In the genomic region with DNA sequence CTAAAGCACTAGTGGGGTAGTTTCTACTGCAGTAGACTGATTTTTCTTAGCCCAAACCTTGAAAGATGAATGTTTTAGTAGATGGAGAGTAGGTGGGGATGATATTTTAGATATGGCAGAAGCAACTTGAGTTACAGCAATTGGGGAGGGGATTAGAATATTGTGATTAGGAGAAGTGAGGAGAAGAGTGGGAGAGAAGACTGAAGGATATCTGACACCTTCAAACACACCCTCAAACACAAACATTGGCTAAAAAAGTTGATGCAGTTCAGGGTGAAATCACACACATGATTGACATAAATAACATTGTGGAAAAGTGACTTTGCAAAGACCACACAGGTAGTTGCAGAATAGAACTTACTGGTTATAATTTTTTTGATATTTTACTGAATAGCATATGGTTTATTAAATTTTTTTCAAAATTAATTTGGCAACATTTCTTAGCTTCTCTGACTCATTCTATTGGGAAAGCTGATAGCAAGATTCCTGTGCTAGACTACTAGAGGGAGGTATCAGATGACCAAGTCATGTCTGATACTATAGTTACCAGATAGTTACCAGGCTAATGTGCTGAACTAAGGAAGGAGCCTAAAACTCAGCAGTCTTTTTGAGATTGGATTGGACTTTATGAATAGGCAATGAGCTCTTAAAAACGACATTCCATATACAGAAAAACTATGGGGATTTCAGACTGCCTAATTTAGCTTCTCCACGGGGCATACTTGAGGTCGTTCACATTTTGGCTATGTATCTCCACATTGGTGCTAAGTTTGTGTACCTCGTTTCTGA, we compare ENCODE assay signal across 13 cellular contexts.
DNase-seq lines count a peak whose midpoint lies in the region; ATAC-seq, FAIRE-seq and TF ChIP-seq lines count a peak whose summit lies in the region.
"Had no signal": no experiment of that assay in that cellular context is flagged by ENCODE, and none has a peak within 500 bp of the region (broad histone marks: within the 10 kb centered on the region; RNA-seq: fewer than 3 reads in every experiment).

No MANE protein-coding gene starts in this region.

- no peak for FAIRE-seq in bronchial epithelial cell (lab: Jason Lieb, UNC)

- no peak for ATAC-seq in natural killer cell treated with Interleukin-12 subunit alpha and Interleukin-12 subunit beta and Interleukin-15 and Interleukin-18, amount 100 ng/mL, for 72 hours
- no peak for ATAC-seq in HG02759 (IDR thresholded peaks at IDR 0.05; ENCODE audit: unreplicated experiment)
- ATAC-seq: Right ventricle myocardium inferior had no signal

- no peak for TF ChIP-seq POLR2A in esophagus muscularis mucosa (IDR thresholded peaks at IDR 0.05; ENCODE audit: low read depth)

- H3K36me3 Mint-ChIP-seq in IgD-negative memory B cell = peaks cover 4% of the 10 kb centered on the region
- peaks cover 12% of the 10 kb centered on the region for H3K36me3 Mint-ChIP-seq in natural killer cell treated with Interleukin-12 subunit alpha and Interleukin-12 subunit beta and Interleukin-15 and Interleukin-18, amount 100 ng/mL, for 72 hours

- peak; percentile 39 for DNase-seq in EL
- peak; percentile 81 for DNase-seq in bronchial epithelial cell (ENCODE audit: low read depth)
- no peak for DNase-seq in natural killer cell treated with Interleukin-12 subunit alpha and Interleukin-12 subunit beta and Interleukin-15 and Interleukin-18, amount 100 ng/mL, for 72 hours (ENCODE audit: low spot score)
- no peak for DNase-seq in HAP-1 (ENCODE audit: low spot score in 2 of 2)
- no peak for DNase-seq in esophagus muscularis mucosa (ENCODE audit: extremely low spot score)
- DNase-seq: activated naive CD8-positive, alpha-beta T cell treated with anti-CD3 and anti-CD28 coated beads, Interleukin-2, amount 10 ng/mL, durations not matched to agents 7 days and 5 days; left ventricle myocardium inferior; NCI-H2081 had no signal

- intact Hi-C loops in esophagus muscularis mucosa (cut with DNase I) = no loop called here

- WGBS in esophagus muscularis mucosa = 84% methylated on average over 4 of the region's 4 CpGs

- H3K9me3 ChIP-seq in HAP-1 (no peaks in the 10 kb centered on the region), esophagus muscularis mucosa (no peaks in the 10 kb centered on the region)
- H3K9me3 ChIP-seq: left ventricle myocardium inferior, right atrium auricular region, vagina had no signal

- no peaks in the 10 kb centered on the region for H3K27me3 Mint-ChIP-seq in IgD-negative memory B cell
- H3K27me3 Mint-ChIP-seq in natural killer cell treated with Interleukin-12 subunit alpha and Interleukin-12 subunit beta and Interleukin-15 and Interleukin-18, amount 100 ng/mL, for 72 hours = no peaks in the 10 kb centered on the region
- H3K27me3 Mint-ChIP-seq: activated naive CD8-positive, alpha-beta T cell treated with anti-CD3 and anti-CD28 coated beads, Interleukin-2, amount 10 ng/mL, durations not matched to agents 7 days and 5 days had no signal

- in situ Hi-C loops in HAP-1 (cut with MboI; ENCODE audit: low sequenced_read_pairs) = no loop called here

- peaks cover 7 to 13% (median 11%) of the 10 kb centered on the region in 3 donors for H3K4me1 Mint-ChIP-seq in IgD-negative memory B cell
- H3K4me1 Mint-ChIP-seq in natural killer cell treated with Interleukin-12 subunit alpha and Interleukin-12 subunit beta and Interleukin-15 and Interleukin-18, amount 100 ng/mL, for 72 hours (ENCODE audit: low read depth in 2 of 2) = peaks cover 11 to 18% of the 10 kb centered on the region in 2 donors

- peak overlapping the region in 2 of 3 donors; percentile 11 to 94 for H3K27ac Mint-ChIP-seq in IgD-negative memory B cell
- peak overlapping the region; percentile 3 to 6 for H3K27ac Mint-ChIP-seq in natural killer cell treated with Interleukin-12 subunit alpha and Interleukin-12 subunit beta and Interleukin-15 and Interleukin-18, amount 100 ng/mL, for 72 hours
- H3K27ac Mint-ChIP-seq: activated naive CD8-positive, alpha-beta T cell treated with anti-CD3 and anti-CD28 coated beads, Interleukin-2, amount 10 ng/mL, durations not matched to agents 7 days and 5 days had no signal

- no peak overlapping the region for H3K27ac ChIP-seq in esophagus muscularis mucosa (replicated peaks in 1 of 4)
- H3K27ac ChIP-seq: left ventricle myocardium inferior, right atrium auricular region, vagina had no signal

- H3K27me3 ChIP-seq in bronchial epithelial cell (ENCODE audit: control insufficient read depth, insufficient read depth, low read length) (no peaks in the 10 kb centered on the region), HAP-1 (ENCODE audit: low read depth) (no peaks in the 10 kb centered on the region), esophagus muscularis mucosa (no peaks in the 10 kb centered on the region)
- H3K27me3 ChIP-seq: right atrium auricular region, vagina had no signal

- H3K36me3 ChIP-seq in bronchial epithelial cell (ENCODE audit: control insufficient read depth, insufficient read depth, low read length) (no peaks in the 10 kb centered on the region), HAP-1 (replicated peaks) (peaks cover 3% of the 10 kb centered on the region; the same call in 1 of the 2 replicates), esophagus muscularis mucosa (peaks cover 0 to 24% (median 11%) of the 10 kb centered on the region in 4 donors)

- no peaks in the 10 kb centered on the region for H3K9me3 Mint-ChIP-seq in IgD-negative memory B cell
- H3K9me3 Mint-ChIP-seq in natural killer cell treated with Interleukin-12 subunit alpha and Interleukin-12 subunit beta and Interleukin-15 and Interleukin-18, amount 100 ng/mL, for 72 hours = no peaks in the 10 kb centered on the region
- H3K9me3 Mint-ChIP-seq: activated naive CD8-positive, alpha-beta T cell treated with anti-CD3 and anti-CD28 coated beads, Interleukin-2, amount 10 ng/mL, durations not matched to agents 7 days and 5 days had no signal

- H3K4me3 Mint-ChIP-seq in IgD-negative memory B cell = no peak overlapping the region
- no peak overlapping the region for H3K4me3 Mint-ChIP-seq in natural killer cell treated with Interleukin-12 subunit alpha and Interleukin-12 subunit beta and Interleukin-15 and Interleukin-18, amount 100 ng/mL, for 72 hours
- H3K4me3 Mint-ChIP-seq: activated naive CD8-positive, alpha-beta T cell treated with anti-CD3 and anti-CD28 coated beads, Interleukin-2, amount 10 ng/mL, durations not matched to agents 7 days and 5 days had no signal

- no peak for TF ChIP-seq EP300 in esophagus muscularis mucosa (IDR thresholded peaks at IDR 0.05)

- H3K4me3 ChIP-seq in bronchial epithelial cell (ENCODE audit: low read depth, low read length) = no peak overlapping the region
- no peak overlapping the region for H3K4me3 ChIP-seq in HAP-1
- H3K4me3 ChIP-seq in esophagus muscularis mucosa = no peak overlapping the region
- H3K4me3 ChIP-seq: left ventricle myocardium inferior, right atrium auricular region, vagina had no signal

- H3K4me1 ChIP-seq in HAP-1 (no peaks in the 10 kb centered on the region), esophagus muscularis mucosa (peaks cover 0 to 9% (median 0%) of the 10 kb centered on the region in 4 donors)
- H3K4me1 ChIP-seq: vagina had no signal

- TF ChIP-seq CTCF in bronchial epithelial cell (IDR thresholded peaks at IDR 0.05; ENCODE audit: insufficient read depth, low read length, severe bottlenecking) = no peak
- TF ChIP-seq CTCF in esophagus muscularis mucosa (IDR thresholded peaks at IDR 0.05) = no peak

Comparison
In these comparisons a context has a peak if more than half of its experiments do, and no peak if none do; other contexts are left out.
1. DNase-seq: peak in EL (single experiment) and bronchial epithelial cell (single experiment); none in natural killer cell treated with Interleukin-12 subunit alpha and Interleukin-12 subunit beta and Interleukin-15 and Interleukin-18, amount 100 ng/mL, for 72 hours (single experiment), HAP-1 (0 of 2) and esophagus muscularis mucosa (single experiment).